ENCODE assay signal across 22 cellular contexts in genomic region chr13:47017476-47017875, GRCh38.
"Had no signal": no experiment of that assay in that cellular context is flagged by ENCODE, and none has a peak within 500 bp of the region (broad histone marks: within the 10 kb centered on the region; RNA-seq: fewer than 3 reads in every experiment).

No MANE protein-coding gene starts in this region.

- H3K4me1 ChIP-seq: ascending aorta, colonic mucosa, esophagus muscularis mucosa, foreskin keratinocyte, left ventricle myocardium inferior, sigmoid colon, vagina had no signal

- H3K27me3 Mint-ChIP-seq: central memory CD8-positive, alpha-beta T cell; effector memory CD8-positive, alpha-beta T cell; type B pancreatic cell had no signal

- H3K27me3 ChIP-seq: ascending aorta, brain microvascular endothelial cell, colonic mucosa, dorsolateral prefrontal cortex, esophagus muscularis mucosa, foreskin keratinocyte, sigmoid colon, vagina had no signal

- H3K27ac Mint-ChIP-seq: activated CD8-positive, alpha-beta T cell treated with anti-CD3 and anti-CD28 coated beads, Interleukin-2, amount 10 ng/mL, durations not matched to agents 7 days and 5 days; activated naive CD4-positive, alpha-beta T cell treated with anti-CD3 and anti-CD28 coated beads, Interleukin-2, amount 50 U/mL, for 24 hours; effector memory CD8-positive, alpha-beta T cell; natural killer cell; type B pancreatic cell had no signal

- H3K36me3 Mint-ChIP-seq: activated naive CD4-positive, alpha-beta T cell treated with anti-CD3 and anti-CD28 coated beads, Interleukin-2, amount 50 U/mL, for 24 hours; natural killer cell; type B pancreatic cell had no signal

- H3K4me3 Mint-ChIP-seq: activated CD8-positive, alpha-beta T cell treated with anti-CD3 and anti-CD28 coated beads, Interleukin-2, amount 10 ng/mL, durations not matched to agents 7 days and 5 days; activated naive CD4-positive, alpha-beta T cell treated with anti-CD3 and anti-CD28 coated beads, Interleukin-2, amount 50 U/mL, for 24 hours; central memory CD8-positive, alpha-beta T cell; effector memory CD8-positive, alpha-beta T cell; natural killer cell; type B pancreatic cell had no signal

- H3K36me3 ChIP-seq: ascending aorta, brain microvascular endothelial cell, colonic mucosa, esophagus muscularis mucosa, left ventricle myocardium inferior, sigmoid colon, thoracic aorta, vagina had no signal

- H3K4me1 Mint-ChIP-seq: activated naive CD4-positive, alpha-beta T cell treated with anti-CD3 and anti-CD28 coated beads, Interleukin-2, amount 50 U/mL, for 24 hours; central memory CD8-positive, alpha-beta T cell; natural killer cell had no signal

- H3K27ac ChIP-seq: ascending aorta, brain microvascular endothelial cell, colonic mucosa, dorsolateral prefrontal cortex, esophagus muscularis mucosa, foreskin keratinocyte, left ventricle myocardium inferior, sigmoid colon, thoracic aorta, vagina had no signal

- H3K9me3 Mint-ChIP-seq: activated naive CD4-positive, alpha-beta T cell treated with anti-CD3 and anti-CD28 coated beads, Interleukin-2, amount 50 U/mL, for 24 hours; central memory CD8-positive, alpha-beta T cell had no signal

- H3K4me3 ChIP-seq: ascending aorta, colonic mucosa, dorsolateral prefrontal cortex, esophagus muscularis mucosa, left ventricle myocardium inferior, sigmoid colon, thoracic aorta, vagina had no signal

- H3K9me3 ChIP-seq: ascending aorta, colonic mucosa, sigmoid colon, thoracic aorta, vagina had no signal

- DNase-seq: activated CD4-positive, alpha-beta T cell treated with anti-CD3 and anti-CD28 coated beads for 1 hour; activated CD4-positive, alpha-beta T cell treated with anti-CD3 and anti-CD28 coated beads, Interleukin-2, amount 50 U/mL, for 1 hour; activated CD8-positive, alpha-beta T cell treated with anti-CD3 and anti-CD28 coated beads, Interleukin-2, amount 10 ng/mL, durations not matched to agents 7 days and 5 days; activated gamma-delta T cell treated with Interleukin-2 at 50 U/mL for 16 hours; brain microvascular endothelial cell; colonic mucosa; dorsolateral prefrontal cortex; effector memory CD8-positive, alpha-beta T cell; foreskin keratinocyte; left ventricle myocardium inferior; midbrain; natural killer cell; sigmoid colon; stimulated activated CD4-positive, alpha-beta T cell treated with anti-CD3 and anti-CD28 coated beads, Interleukin-4, amount 100 ng/mL, for 1 hour; stimulated activated naive CD4-positive, alpha-beta T cell treated with Interleukin-2 at 50 U/mL for 16 hours had no signal

- ATAC-seq: activated CD8-positive, alpha-beta T cell treated with anti-CD3 and anti-CD28 coated beads, Interleukin-2, amount 10 ng/mL, durations not matched to agents 7 days and 5 days; effector memory CD8-positive, alpha-beta T cell; foreskin keratinocyte; natural killer cell had no signal
